1 cellular context compared by ENCODE assay signal in genomic region chr18:48661421-48661820, GRCh38.
TF ChIP-seq lines count a peak whose summit lies in the region.

No MANE protein-coding gene starts in this region.

TF ChIP-seq in SK-N-SH treated with all-trans-retinoic acid at 6 μM for 48 hours, 23 proteins besides CTCF, POLR2A, EP300 and RAD21 (continued from another document):
- TF ChIP-seq POU6F1 (CRISPR knock-in tag; IDR thresholded peaks at IDR 0.05; ENCODE audit: borderline replicate concordance, low read depth), result no peak
- no peak for TF ChIP-seq BACH2 (CRISPR knock-in tag; IDR thresholded peaks at IDR 0.05; ENCODE audit: borderline replicate concordance)
- no peak for TF ChIP-seq ISL1 (CRISPR knock-in tag; IDR thresholded peaks at IDR 0.05)
- no peak for TF ChIP-seq CSRNP3 (CRISPR knock-in tag; IDR thresholded peaks at IDR 0.05)
- no peak for TF ChIP-seq ARNTL (CRISPR knock-in tag; IDR thresholded peaks at IDR 0.05; ENCODE audit: borderline replicate concordance, low read depth)
- TF ChIP-seq PATZ1 (CRISPR knock-in tag; IDR thresholded peaks at IDR 0.05; ENCODE audit: borderline replicate concordance), result no peak
- no peak for TF ChIP-seq ZFP30 (CRISPR knock-in tag; IDR thresholded peaks at IDR 0.05)
